1 cellular context compared by ENCODE assay signal in the genomic region with DNA sequence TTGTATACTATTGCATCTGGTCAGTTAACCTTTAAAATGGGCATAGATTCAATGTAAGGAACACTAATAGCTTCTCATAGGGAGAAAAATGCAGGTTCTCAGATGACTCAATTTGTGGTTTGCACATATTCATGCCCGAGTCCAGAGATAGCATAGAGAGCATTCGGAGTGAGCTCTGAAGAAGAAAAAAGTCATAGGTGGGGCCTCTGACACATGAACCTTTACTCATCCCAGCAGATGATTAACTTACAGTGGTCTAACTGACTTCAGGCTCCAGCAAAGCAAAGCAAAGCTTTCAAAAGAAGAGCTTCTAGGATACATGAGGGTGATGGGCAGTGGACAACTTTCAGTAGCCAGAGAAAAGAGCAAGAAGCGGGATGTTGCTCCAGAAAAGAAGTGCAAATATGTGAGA.
A peak's percentile ranks its signal among the peaks of the same experiment; 100 is the strongest.
TF ChIP-seq lines count a peak whose summit lies in the region.

No MANE protein-coding gene starts in this region.

TF ChIP-seq in SK-N-SH, 30 proteins besides CTCF, POLR2A, EP300 and RAD21 (continued from another document):
- TF ChIP-seq USF2 (IDR thresholded peaks at IDR 0.05; ENCODE audit: borderline replicate concordance, low read depth, low read length) (no peak), MEF2A (IDR thresholded peaks at IDR 0.05; ENCODE audit: borderline replicate concordance, low read depth) (no peak), RXRA (IDR thresholded peaks at IDR 0.05; ENCODE audit: borderline replicate concordance, low read depth) (peak; percentile 55; the same call in 1 of the 2 replicates), EZH2phosphoT487 (IDR thresholded peaks at IDR 0.05; ENCODE audit: borderline replicate concordance, low read depth) (no peak), ZBTB33 (IDR thresholded peaks at IDR 0.05; ENCODE audit: borderline replicate concordance, low read depth) (peak; percentile 53; the same call in 1 of the 2 replicates), FOXM1 (IDR thresholded peaks at IDR 0.05; ENCODE audit: low read depth) (0 out of 2 replicates have a peak, but pooled peaks have one; percentile 25), CHD2 (IDR thresholded peaks at IDR 0.05; ENCODE audit: low read length, partially characterized antibody) (no peak), GATA2 (CRISPR knock-in tag; IDR thresholded peaks at IDR 0.05) (no peak), TCF12 (IDR thresholded peaks at IDR 0.05) (peak; percentile 73), TAF1 (IDR thresholded peaks at IDR 0.05; ENCODE audit: borderline replicate concordance, low read depth, low read length) (no peak), JUND (IDR thresholded peaks at IDR 0.05) (peak; percentile 63), POLR2AphosphoS5 (IDR thresholded peaks at IDR 0.05; ENCODE audit: low read depth, low read length) (peak; percentile 38; the same call in 1 of the 2 replicates), FOXJ3 (CRISPR knock-in tag; IDR thresholded peaks at IDR 0.05) (no peak), TEAD4 (IDR thresholded peaks at IDR 0.05; ENCODE audit: borderline replicate concordance, insufficient read depth) (peak; percentile 52; the same call in 1 of the 2 replicates), ELF1 (IDR thresholded peaks at IDR 0.05) (no peak), FOSL2 (IDR thresholded peaks at IDR 0.05; ENCODE audit: borderline replicate concordance, low read depth) (peak; percentile 89), SIN3A (IDR thresholded peaks at IDR 0.05; ENCODE audit: borderline replicate concordance, low read depth, low read length) (no peak)
- TF ChIP-seq, protein P1, sequence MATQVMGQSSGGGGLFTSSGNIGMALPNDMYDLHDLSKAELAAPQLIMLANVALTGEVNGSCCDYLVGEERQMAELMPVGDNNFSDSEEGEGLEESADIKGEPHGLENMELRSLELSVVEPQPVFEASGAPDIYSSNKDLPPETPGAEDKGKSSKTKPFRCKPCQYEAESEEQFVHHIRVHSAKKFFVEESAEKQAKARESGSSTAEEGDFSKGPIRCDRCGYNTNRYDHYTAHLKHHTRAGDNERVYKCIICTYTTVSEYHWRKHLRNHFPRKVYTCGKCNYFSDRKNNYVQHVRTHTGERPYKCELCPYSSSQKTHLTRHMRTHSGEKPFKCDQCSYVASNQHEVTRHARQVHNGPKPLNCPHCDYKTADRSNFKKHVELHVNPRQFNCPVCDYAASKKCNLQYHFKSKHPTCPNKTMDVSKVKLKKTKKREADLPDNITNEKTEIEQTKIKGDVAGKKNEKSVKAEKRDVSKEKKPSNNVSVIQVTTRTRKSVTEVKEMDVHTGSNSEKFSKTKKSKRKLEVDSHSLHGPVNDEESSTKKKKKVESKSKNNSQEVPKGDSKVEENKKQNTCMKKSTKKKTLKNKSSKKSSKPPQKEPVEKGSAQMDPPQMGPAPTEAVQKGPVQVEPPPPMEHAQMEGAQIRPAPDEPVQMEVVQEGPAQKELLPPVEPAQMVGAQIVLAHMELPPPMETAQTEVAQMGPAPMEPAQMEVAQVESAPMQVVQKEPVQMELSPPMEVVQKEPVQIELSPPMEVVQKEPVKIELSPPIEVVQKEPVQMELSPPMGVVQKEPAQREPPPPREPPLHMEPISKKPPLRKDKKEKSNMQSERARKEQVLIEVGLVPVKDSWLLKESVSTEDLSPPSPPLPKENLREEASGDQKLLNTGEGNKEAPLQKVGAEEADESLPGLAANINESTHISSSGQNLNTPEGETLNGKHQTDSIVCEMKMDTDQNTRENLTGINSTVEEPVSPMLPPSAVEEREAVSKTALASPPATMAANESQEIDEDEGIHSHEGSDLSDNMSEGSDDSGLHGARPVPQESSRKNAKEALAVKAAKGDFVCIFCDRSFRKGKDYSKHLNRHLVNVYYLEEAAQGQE (IDR thresholded peaks at IDR 0.05; ENCODE audit: low read depth, low read length), result no peak
- TF ChIP-seq, protein P2, sequence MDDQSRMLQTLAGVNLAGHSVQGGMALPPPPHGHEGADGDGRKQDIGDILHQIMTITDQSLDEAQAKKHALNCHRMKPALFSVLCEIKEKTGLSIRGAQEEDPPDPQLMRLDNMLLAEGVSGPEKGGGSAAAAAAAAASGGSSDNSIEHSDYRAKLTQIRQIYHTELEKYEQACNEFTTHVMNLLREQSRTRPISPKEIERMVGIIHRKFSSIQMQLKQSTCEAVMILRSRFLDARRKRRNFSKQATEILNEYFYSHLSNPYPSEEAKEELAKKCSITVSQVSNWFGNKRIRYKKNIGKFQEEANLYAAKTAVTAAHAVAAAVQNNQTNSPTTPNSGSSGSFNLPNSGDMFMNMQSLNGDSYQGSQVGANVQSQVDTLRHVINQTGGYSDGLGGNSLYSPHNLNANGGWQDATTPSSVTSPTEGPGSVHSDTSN (IDR thresholded peaks at IDR 0.05), result peak; percentile 74
